Comparison of ENCODE assay signal across 8 cellular contexts in genomic region chr12:56634837-56635538, GRCh38. TPM values are rescaled to one million over a fixed set of nuclear protein-coding genes. Genes with fewer than 3 reads are reported as not detected.
DNase-seq lines count a peak whose midpoint lies in the region; ATAC-seq, FAIRE-seq and TF ChIP-seq lines count a peak whose summit lies in the region.

No MANE protein-coding gene starts in this region.

- peaks cover 4% of the 10 kb centered on the region for H3K9me1 ChIP-seq in keratinocyte (ENCODE audit: control insufficient read depth, extremely low read depth, insufficient read depth, low read length)

- TF ChIP-seq CTCF in GM12874 (IDR thresholded peaks at IDR 0.05; ENCODE audit: insufficient read depth, low read depth, low read length) (peak; percentile 31; the same call in 1 of the 2 replicates), keratinocyte (optimal IDR thresholded peaks at IDR 0.05 in 1 of 3, IDR thresholded peaks at IDR 0.05 in 1 of 3, conservative IDR thresholded peaks at IDR 0.05 in 1 of 3; ENCODE audit: extremely low read depth in 1 of 3, insufficient read depth in 2 of 3, low read length in 3 of 3) (peak; percentile 60 to 77 (median 73))

- peak overlapping the region; percentile 100 for H3K4me2 ChIP-seq in keratinocyte (ENCODE audit: control insufficient read depth, extremely low read depth, insufficient read depth, low read depth, low read length)

- H3K27ac ChIP-seq in keratinocyte (ENCODE audit: control insufficient read depth, insufficient read depth, low read length), result peak overlapping the region; percentile 93

- peaks cover 56% of the 10 kb centered on the region for H3K79me2 ChIP-seq in keratinocyte (ENCODE audit: control insufficient read depth, insufficient read depth, low read length)

- FAIRE-seq in keratinocyte (lab: Jason Lieb, UNC), result peak; percentile 68

- peak overlapping the region; percentile 58 to 95 (median 94) for H3K4me3 ChIP-seq in keratinocyte (ENCODE audit: control insufficient read depth in 2 of 3, extremely low read depth in 1 of 3, insufficient read depth in 2 of 3, low read depth in 1 of 3, low read length in 3 of 3)

- ATAC-seq in HG03108 (IDR thresholded peaks at IDR 0.05; ENCODE audit: unreplicated experiment) (peak; percentile 21), HG03469 (IDR thresholded peaks at IDR 0.05; ENCODE audit: unreplicated experiment) (no peak)
- peak; percentile 40 to 44 for ATAC-seq in activated CD4-positive, CD25-positive, alpha-beta regulatory T cell treated with anti-CD3 and anti-CD28 coated beads, Interleukin-2, amount 50 U/mL, for 24 hours

- peaks cover 51% of the 10 kb centered on the region for H3K4me1 ChIP-seq in keratinocyte (ENCODE audit: control insufficient read depth, extremely low read depth, insufficient read depth, low read length)

- peaks cover 8 to 23% of the 10 kb centered on the region in 2 experiments for H3K36me3 ChIP-seq in keratinocyte (ENCODE audit: control insufficient read depth in 2 of 2, extremely low read depth in 1 of 2, insufficient read depth in 2 of 2, low read length in 2 of 2)

- H2AFZ ChIP-seq in keratinocyte (ENCODE audit: control insufficient read depth, low read length), result peak overlapping the region; percentile 72

- no peaks in the 10 kb centered on the region for H3K27me3 ChIP-seq in keratinocyte (ENCODE audit: control insufficient read depth, extremely low read depth, insufficient read depth, low read length)

- no peaks in the 10 kb centered on the region for H3K9me3 ChIP-seq in keratinocyte (ENCODE audit: control insufficient read depth, low read depth, low read length)

- no peaks in the 10 kb centered on the region for H4K20me1 ChIP-seq in keratinocyte (ENCODE audit: control insufficient read depth, extremely low read depth, insufficient read depth, low read length)

- H3K9ac ChIP-seq in keratinocyte (ENCODE audit: control insufficient read depth, extremely low read depth, insufficient read depth, low read length), result peak overlapping the region; percentile 90

- DNase-seq in NCI-H226, result peak; percentile 98
- DNase-seq in cerebellum (ENCODE audit: low spot score), result peak; percentile 82
- no peak for DNase-seq in keratinocyte (ENCODE audit: low read depth, low spot score)
- DNase-seq in stimulated activated CD4-positive, alpha-beta T cell treated with anti-CD3 and anti-CD28 coated beads, Interleukin-12 subunit alpha, Interleukin-12 subunit beta, amount 100 ng/mL, for 24 hours (ENCODE audit: low read depth in 2 of 2), result peak; percentile 17 to 55

- dilution Hi-C loops in keratinocyte (cut with MboI; ENCODE audit: extremely low pct_ligation_motif_present, low sequenced_read_pairs), result no loop called here

RNA-seq across cellular contexts. Expression of gene BAZ2A, which starts 4.9 kb away (rescaled TPM):
- 32.8 TPM for total RNA-seq in cerebellum
- 55.7 to 63.7 TPM (median 56.6 TPM) in 3 replicates for polyA plus RNA-seq in keratinocyte
- 158 TPM for polyA plus RNA-seq in keratinocyte (2011; ENCODE audit: low read depth)
- 46.7 and 62.9 TPM in 2 replicates for polyA plus RNA-seq in keratinocyte (2011; cell fraction: cytosol; rRNA removed)
- polyA plus RNA-seq in keratinocyte (2011; cell fraction: nucleus; rRNA removed), result 232 and 291 TPM in 2 replicates
- polyA plus RNA-seq in keratinocyte (2012; ENCODE audit: low replicate concordance), result 33.2 and 36.9 TPM in 2 replicates
- 119 to 279 TPM (median 150 TPM) in 3 replicates for polyA minus RNA-seq in keratinocyte
- polyA minus RNA-seq in keratinocyte (2011; cell fraction: cytosol; rRNA and poly(A)+ RNA removed), result 42.2 TPM
- polyA minus RNA-seq in keratinocyte (2011; cell fraction: nucleus; rRNA and poly(A)+ RNA removed), result 134 and 209 TPM in 2 replicates

RNA-seq across cellular contexts. Expression of gene ATP5F1B, which starts 10.8 kb away (rescaled TPM):
- 238 TPM for total RNA-seq in cerebellum
- 1,041 to 1,488 TPM (median 1,355 TPM) in 3 replicates for polyA plus RNA-seq in keratinocyte
- polyA plus RNA-seq in keratinocyte (2011; ENCODE audit: low read depth), result 345 TPM
- 1,140 and 1,556 TPM in 2 replicates for polyA plus RNA-seq in keratinocyte (2011; cell fraction: cytosol; rRNA removed)
- polyA plus RNA-seq in keratinocyte (2011; cell fraction: nucleus; rRNA removed), result 951 and 1,005 TPM in 2 replicates
- 698 and 706 TPM in 2 replicates for polyA plus RNA-seq in keratinocyte (2012; ENCODE audit: low replicate concordance)
- polyA minus RNA-seq in keratinocyte, result 1,284 to 1,537 TPM (median 1,516 TPM) in 3 replicates
- polyA minus RNA-seq in keratinocyte (2011; cell fraction: cytosol; rRNA and poly(A)+ RNA removed), result 873 TPM
- polyA minus RNA-seq in keratinocyte (2011; cell fraction: nucleus; rRNA and poly(A)+ RNA removed), result 274 and 399 TPM in 2 replicates

RNA-seq across cellular contexts. Expression of gene PTGES3, which starts 53.1 kb away (rescaled TPM):
- total RNA-seq in cerebellum, result 69.1 TPM
- polyA plus RNA-seq in keratinocyte, result 53.0 to 136 TPM (median 112 TPM) in 3 replicates
- 958 TPM for polyA plus RNA-seq in keratinocyte (2011; ENCODE audit: low read depth)
- polyA plus RNA-seq in keratinocyte (2011; cell fraction: cytosol; rRNA removed), result 94.7 and 154 TPM in 2 replicates
- 49.3 and 78.8 TPM in 2 replicates for polyA plus RNA-seq in keratinocyte (2011; cell fraction: nucleus; rRNA removed)
- 191 and 202 TPM in 2 replicates for polyA plus RNA-seq in keratinocyte (2012; ENCODE audit: low replicate concordance)
- 9.1 to 70.6 TPM (median 28.6 TPM) in 3 replicates for polyA minus RNA-seq in keratinocyte
- 76.7 TPM for polyA minus RNA-seq in keratinocyte (2011; cell fraction: cytosol; rRNA and poly(A)+ RNA removed)
- polyA minus RNA-seq in keratinocyte (2011; cell fraction: nucleus; rRNA and poly(A)+ RNA removed), result 24.5 and 38.3 TPM in 2 replicates
